Comparison of ENCODE assay signal across 1 cellular context in the genomic region with DNA sequence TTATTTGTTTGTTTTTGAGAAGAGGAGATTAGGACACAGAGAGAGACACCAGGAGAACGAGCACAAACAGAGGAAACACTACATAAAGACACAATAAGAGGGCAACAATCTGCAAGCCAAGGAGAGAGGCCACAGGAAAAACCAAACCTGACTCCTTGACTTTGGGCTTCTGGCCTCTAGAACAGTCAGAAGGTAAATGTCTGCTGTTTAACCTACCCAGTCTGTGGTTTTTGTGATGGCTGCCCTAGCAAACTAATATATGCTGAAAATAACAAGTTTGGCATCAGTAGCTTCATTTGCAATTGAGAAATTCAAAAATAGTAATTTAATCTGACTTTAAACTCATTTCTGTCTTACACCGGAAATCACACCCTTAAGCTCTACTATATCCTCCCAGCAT.
TF ChIP-seq lines count a peak whose summit lies in the region.

No MANE protein-coding gene starts in this region.

TF ChIP-seq in GM23338, 12 proteins besides CTCF, POLR2A, EP300 and RAD21 (continued from another document):
- TF ChIP-seq, protein P1, sequence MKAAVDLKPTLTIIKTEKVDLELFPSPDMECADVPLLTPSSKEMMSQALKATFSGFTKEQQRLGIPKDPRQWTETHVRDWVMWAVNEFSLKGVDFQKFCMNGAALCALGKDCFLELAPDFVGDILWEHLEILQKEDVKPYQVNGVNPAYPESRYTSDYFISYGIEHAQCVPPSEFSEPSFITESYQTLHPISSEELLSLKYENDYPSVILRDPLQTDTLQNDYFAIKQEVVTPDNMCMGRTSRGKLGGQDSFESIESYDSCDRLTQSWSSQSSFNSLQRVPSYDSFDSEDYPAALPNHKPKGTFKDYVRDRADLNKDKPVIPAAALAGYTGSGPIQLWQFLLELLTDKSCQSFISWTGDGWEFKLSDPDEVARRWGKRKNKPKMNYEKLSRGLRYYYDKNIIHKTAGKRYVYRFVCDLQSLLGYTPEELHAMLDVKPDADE (IDR thresholded peaks at IDR 0.05), result no peak
- TF ChIP-seq, protein P2, sequence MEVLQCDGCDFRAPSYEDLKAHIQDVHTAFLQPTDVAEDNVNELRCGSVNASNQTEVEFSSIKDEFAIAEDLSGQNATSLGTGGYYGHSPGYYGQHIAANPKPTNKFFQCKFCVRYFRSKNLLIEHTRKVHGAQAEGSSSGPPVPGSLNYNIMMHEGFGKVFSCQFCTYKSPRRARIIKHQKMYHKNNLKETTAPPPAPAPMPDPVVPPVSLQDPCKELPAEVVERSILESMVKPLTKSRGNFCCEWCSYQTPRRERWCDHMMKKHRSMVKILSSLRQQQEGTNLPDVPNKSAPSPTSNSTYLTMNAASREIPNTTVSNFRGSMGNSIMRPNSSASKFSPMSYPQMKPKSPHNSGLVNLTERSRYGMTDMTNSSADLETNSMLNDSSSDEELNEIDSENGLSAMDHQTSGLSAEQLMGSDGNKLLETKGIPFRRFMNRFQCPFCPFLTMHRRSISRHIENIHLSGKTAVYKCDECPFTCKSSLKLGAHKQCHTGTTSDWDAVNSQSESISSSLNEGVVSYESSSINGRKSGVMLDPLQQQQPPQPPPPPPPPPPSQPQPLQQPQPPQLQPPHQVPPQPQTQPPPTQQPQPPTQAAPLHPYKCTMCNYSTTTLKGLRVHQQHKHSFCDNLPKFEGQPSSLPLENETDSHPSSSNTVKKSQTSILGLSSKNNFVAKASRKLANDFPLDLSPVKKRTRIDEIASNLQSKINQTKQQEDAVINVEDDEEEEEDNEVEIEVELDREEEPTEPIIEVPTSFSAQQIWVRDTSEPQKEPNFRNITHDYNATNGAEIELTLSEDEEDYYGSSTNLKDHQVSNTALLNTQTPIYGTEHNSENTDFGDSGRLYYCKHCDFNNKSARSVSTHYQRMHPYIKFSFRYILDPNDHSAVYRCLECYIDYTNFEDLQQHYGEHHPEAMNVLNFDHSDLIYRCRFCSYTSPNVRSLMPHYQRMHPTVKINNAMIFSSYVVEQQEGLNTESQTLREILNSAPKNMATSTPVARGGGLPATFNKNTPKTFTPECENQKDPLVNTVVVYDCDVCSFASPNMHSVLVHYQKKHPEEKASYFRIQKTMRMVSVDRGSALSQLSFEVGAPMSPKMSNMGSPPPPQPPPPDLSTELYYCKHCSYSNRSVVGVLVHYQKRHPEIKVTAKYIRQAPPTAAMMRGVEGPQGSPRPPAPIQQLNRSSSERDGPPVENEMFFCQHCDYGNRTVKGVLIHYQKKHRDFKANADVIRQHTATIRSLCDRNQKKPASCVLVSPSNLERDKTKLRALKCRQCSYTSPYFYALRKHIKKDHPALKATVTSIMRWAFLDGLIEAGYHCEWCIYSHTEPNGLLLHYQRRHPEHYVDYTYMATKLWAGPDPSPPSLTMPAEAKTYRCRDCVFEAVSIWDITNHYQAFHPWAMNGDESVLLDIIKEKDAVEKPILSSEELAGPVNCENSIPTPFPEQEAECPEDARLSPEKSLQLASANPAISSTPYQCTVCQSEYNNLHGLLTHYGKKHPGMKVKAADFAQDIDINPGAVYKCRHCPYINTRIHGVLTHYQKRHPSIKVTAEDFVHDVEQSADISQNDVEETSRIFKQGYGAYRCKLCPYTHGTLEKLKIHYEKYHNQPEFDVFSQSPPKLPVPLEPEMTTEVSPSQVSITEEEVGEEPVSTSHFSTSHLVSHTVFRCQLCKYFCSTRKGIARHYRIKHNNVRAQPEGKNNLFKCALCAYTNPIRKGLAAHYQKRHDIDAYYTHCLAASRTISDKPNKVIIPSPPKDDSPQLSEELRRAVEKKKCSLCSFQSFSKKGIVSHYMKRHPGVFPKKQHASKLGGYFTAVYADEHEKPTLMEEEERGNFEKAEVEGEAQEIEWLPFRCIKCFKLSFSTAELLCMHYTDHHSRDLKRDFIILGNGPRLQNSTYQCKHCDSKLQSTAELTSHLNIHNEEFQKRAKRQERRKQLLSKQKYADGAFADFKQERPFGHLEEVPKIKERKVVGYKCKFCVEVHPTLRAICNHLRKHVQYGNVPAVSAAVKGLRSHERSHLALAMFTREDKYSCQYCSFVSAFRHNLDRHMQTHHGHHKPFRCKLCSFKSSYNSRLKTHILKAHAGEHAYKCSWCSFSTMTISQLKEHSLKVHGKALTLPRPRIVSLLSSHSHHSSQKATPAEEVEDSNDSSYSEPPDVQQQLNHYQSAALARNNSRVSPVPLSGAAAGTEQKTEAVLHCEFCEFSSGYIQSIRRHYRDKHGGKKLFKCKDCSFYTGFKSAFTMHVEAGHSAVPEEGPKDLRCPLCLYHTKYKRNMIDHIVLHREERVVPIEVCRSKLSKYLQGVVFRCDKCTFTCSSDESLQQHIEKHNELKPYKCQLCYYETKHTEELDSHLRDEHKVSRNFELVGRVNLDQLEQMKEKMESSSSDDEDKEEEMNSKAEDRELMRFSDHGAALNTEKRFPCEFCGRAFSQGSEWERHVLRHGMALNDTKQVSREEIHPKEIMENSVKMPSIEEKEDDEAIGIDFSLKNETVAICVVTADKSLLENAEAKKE (CRISPR knock-in tag; IDR thresholded peaks at IDR 0.05), result no peak
